2 cellular contexts compared by ENCODE assay signal in the genomic region with DNA sequence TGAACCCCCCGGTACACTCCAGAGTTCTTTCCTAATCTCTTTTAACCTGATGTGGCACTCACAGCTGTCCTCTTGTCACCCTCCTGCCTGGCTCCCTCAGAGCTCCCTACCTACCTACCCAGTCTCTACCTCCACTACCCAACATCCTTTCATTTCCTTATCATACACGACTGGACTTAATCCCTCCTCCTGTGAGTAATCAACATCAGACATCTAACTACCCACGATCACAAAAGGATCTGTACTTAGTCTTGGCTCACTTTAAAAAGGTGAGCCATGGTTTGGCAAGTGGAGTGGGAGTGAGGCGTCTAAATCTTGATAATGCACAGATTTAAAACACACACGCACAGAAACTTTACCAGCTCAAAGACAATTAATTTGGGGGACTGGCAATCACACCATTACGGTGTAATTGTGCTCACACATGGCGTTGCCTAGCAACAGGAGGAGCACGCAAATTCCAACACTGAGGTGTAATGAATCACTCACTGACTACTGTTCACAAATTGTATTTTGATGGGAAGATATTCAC.
TF ChIP-seq lines count a peak whose summit lies in the region.

No MANE protein-coding gene starts in this region.

TF ChIP-seq in HEK293, 187 proteins besides CTCF, POLR2A, EP300 and RAD21 (continued from another document and continues in another):
- TF ChIP-seq PBX3 (CRISPR knock-in tag; IDR thresholded peaks at IDR 0.05) (no peak), ZNF426 (tag by site-specific recombination; IDR thresholded peaks at IDR 0.05) (no peak), HOXD13 (CRISPR knock-in tag; IDR thresholded peaks at IDR 0.05; ENCODE audit: borderline replicate concordance) (no peak), ZNF521 (tag by site-specific recombination; IDR thresholded peaks at IDR 0.05) (no peak), ZNF157 (tag by site-specific recombination; IDR thresholded peaks at IDR 0.05) (no peak), OSR2 (tag by site-specific recombination; IDR thresholded peaks at IDR 0.05) (peak; percentile 86), SP2 (tag by site-specific recombination; IDR thresholded peaks at IDR 0.05) (peak; percentile 7; the same call in 1 of the 2 replicates), ZNF223 (tag by site-specific recombination; IDR thresholded peaks at IDR 0.05) (no peak), REPIN1 (tag by site-specific recombination; IDR thresholded peaks at IDR 0.05; ENCODE audit: low read depth) (no peak), GFI1B (tag by site-specific recombination; IDR thresholded peaks at IDR 0.05) (peak; percentile 61; the same call in 1 of the 2 replicates), ZNF24 (tag by site-specific recombination; IDR thresholded peaks at IDR 0.05) (no peak), GLIS1 (tag by site-specific recombination; IDR thresholded peaks at IDR 0.05) (peak; percentile 95), ZNF214 (tag by site-specific recombination; IDR thresholded peaks at IDR 0.05; ENCODE audit: borderline replicate concordance) (no peak), ZNF48 (tag by site-specific recombination; IDR thresholded peaks at IDR 0.05) (no peak), ZBTB17 (tag by site-specific recombination; IDR thresholded peaks at IDR 0.05) (peak; percentile 64), WT1 (tag by site-specific recombination; IDR thresholded peaks at IDR 0.05) (0 out of 2 replicates have a peak, but pooled peaks have one; percentile 32), ZNF626 (tag by site-specific recombination; IDR thresholded peaks at IDR 0.05) (no peak), IKZF3 (tag by site-specific recombination; IDR thresholded peaks at IDR 0.05) (no peak), ZNF510 (tag by site-specific recombination; IDR thresholded peaks at IDR 0.05; ENCODE audit: insufficient replicate concordance) (no peak)
- TF ChIP-seq, protein P1, sequence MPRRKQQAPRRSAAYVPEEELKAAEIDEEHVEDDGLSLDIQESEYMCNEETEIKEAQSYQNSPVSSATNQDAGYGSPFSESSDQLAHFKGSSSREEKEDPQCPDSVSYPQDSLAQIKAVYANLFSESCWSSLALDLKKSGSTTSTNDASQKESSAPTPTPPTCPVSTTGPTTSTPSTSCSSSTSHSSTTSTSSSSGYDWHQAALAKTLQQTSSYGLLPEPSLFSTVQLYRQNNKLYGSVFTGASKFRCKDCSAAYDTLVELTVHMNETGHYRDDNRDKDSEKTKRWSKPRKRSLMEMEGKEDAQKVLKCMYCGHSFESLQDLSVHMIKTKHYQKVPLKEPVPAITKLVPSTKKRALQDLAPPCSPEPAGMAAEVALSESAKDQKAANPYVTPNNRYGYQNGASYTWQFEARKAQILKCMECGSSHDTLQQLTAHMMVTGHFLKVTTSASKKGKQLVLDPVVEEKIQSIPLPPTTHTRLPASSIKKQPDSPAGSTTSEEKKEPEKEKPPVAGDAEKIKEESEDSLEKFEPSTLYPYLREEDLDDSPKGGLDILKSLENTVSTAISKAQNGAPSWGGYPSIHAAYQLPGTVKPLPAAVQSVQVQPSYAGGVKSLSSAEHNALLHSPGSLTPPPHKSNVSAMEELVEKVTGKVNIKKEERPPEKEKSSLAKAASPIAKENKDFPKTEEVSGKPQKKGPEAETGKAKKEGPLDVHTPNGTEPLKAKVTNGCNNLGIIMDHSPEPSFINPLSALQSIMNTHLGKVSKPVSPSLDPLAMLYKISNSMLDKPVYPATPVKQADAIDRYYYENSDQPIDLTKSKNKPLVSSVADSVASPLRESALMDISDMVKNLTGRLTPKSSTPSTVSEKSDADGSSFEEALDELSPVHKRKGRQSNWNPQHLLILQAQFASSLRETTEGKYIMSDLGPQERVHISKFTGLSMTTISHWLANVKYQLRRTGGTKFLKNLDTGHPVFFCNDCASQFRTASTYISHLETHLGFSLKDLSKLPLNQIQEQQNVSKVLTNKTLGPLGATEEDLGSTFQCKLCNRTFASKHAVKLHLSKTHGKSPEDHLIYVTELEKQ (tag by site-specific recombination; IDR thresholded peaks at IDR 0.05; ENCODE audit: borderline replicate concordance), result peak; percentile 68
- TF ChIP-seq, protein P2, sequence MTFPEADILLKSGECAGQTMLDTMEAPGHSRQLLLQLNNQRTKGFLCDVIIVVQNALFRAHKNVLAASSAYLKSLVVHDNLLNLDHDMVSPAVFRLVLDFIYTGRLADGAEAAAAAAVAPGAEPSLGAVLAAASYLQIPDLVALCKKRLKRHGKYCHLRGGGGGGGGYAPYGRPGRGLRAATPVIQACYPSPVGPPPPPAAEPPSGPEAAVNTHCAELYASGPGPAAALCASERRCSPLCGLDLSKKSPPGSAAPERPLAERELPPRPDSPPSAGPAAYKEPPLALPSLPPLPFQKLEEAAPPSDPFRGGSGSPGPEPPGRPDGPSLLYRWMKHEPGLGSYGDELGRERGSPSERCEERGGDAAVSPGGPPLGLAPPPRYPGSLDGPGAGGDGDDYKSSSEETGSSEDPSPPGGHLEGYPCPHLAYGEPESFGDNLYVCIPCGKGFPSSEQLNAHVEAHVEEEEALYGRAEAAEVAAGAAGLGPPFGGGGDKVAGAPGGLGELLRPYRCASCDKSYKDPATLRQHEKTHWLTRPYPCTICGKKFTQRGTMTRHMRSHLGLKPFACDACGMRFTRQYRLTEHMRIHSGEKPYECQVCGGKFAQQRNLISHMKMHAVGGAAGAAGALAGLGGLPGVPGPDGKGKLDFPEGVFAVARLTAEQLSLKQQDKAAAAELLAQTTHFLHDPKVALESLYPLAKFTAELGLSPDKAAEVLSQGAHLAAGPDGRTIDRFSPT (tag by site-specific recombination; IDR thresholded peaks at IDR 0.05), result peak; percentile 60; the same call in 1 of the 2 replicates
- TF ChIP-seq, protein P3, sequence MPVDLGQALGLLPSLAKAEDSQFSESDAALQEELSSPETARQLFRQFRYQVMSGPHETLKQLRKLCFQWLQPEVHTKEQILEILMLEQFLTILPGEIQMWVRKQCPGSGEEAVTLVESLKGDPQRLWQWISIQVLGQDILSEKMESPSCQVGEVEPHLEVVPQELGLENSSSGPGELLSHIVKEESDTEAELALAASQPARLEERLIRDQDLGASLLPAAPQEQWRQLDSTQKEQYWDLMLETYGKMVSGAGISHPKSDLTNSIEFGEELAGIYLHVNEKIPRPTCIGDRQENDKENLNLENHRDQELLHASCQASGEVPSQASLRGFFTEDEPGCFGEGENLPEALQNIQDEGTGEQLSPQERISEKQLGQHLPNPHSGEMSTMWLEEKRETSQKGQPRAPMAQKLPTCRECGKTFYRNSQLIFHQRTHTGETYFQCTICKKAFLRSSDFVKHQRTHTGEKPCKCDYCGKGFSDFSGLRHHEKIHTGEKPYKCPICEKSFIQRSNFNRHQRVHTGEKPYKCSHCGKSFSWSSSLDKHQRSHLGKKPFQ (tag by site-specific recombination; IDR thresholded peaks at IDR 0.05), result peak; percentile 77; the same call in 1 of the 2 replicates

TF ChIP-seq in H1, 55 proteins besides CTCF, POLR2A, EP300 and RAD21 (continued from another document):
- peak; percentile 50; the same call in 1 of the 2 replicates for TF ChIP-seq TEAD4 (IDR thresholded peaks at IDR 0.05; ENCODE audit: low read depth, low read length)
